Comparison of ENCODE assay signal across 19 cellular contexts in the genomic region with DNA sequence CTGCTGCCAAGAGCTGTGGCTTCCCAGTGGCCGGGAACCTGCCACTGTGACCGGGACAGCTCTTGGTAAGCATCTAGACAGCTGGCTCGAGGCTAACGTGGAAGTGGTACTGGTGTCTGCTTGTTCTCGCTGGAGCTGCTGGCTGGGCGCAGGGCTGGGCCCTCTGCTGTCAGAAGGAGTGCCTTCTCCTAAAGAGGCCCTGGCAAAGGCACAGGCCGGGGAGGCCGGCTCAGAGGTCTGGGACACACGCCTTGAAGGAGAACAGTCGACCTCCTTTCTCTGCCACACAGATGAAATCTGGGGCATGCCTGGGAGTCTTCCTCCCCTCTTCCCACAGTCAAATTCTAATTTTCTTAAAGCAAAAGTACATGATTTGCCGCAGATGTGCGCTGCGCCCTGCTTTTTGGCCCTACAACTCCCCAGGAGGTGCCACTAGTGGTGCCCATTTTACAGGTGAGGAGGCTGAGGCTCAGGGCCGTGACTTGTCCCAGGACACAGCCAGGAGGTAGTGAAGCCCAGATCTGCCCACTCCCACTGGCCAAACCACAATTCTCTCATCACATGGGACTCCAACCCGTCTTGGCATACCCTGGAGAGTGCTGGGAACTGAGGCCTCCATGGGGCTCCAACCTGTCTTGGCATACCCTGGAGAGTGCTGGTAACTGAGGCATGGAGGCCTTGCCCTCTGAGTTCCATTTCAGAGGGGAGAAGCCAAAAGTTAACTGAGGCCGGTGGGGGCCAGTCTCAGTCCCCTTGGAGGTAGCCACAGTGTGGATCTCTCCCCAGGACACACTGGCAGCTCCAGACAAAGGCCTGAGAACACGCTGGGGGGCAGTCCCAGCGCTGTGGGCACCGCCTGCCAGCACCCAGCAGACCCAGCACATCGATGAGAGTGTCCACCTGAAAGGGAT. TPM values are rescaled to one million over a fixed set of nuclear protein-coding genes. Genes with fewer than 3 reads are reported as not detected.
DNase-seq lines count a peak whose midpoint lies in the region; ATAC-seq, FAIRE-seq and TF ChIP-seq lines count a peak whose summit lies in the region.
"Had no signal": no experiment of that assay in that cellular context is flagged by ENCODE, and none has a peak within 500 bp of the region (broad histone marks: within the 10 kb centered on the region; RNA-seq: fewer than 3 reads in every experiment).

No MANE protein-coding gene starts in this region.

- H3K36me3 Mint-ChIP-seq in nephron progenitor cell (ENCODE audit: low read depth), result peaks cover 12% of the 10 kb centered on the region
- no peaks in the 10 kb centered on the region for H3K36me3 Mint-ChIP-seq in stimulated activated effector memory CD8-positive, alpha-beta T cell treated with anti-CD3 and anti-CD28 coated beads, Interleukin-12 subunit alpha, Interleukin-12 subunit beta, amount 100 ng/mL, for 72 hours

- WGBS in H1 (ENCODE audit: extremely low coverage in 1 of 2, insufficient coverage in 1 of 2, insufficient read length in 1 of 2, insufficient replicate concordance in 2 of 2, low coverage in 1 of 2, low lambda C conversion rate in 2 of 2, missing lambda C conversion rate in 1 of 2), 2 experiments, result 87% methylated on average over 20 of the region's 20 CpGs; no CpG with 5 or more reads in 1 of the 2 experiments

- no peaks in the 10 kb centered on the region for H3K23me2 ChIP-seq in H1 (ENCODE audit: low read depth, low read length)

- TF ChIP-seq POLR2A in H1 (IDR thresholded peaks at IDR 0.05; ENCODE audit: control extremely low read depth in 1 of 2, low read depth in 2 of 2, low read length in 2 of 2), result no peak

- DNase-seq in H1 (ENCODE audit: low read depth in 1 of 2, low spot score in 2 of 2) (no peak), left ventricle myocardium superior (peak; percentile 37), nephron progenitor cell (peak; percentile 2), mesenteric fat pad (ENCODE audit: low spot score) (no peak), OCI-LY7 (ENCODE audit: low spot score) (no peak)
- DNase-seq in stimulated activated effector memory CD8-positive, alpha-beta T cell treated with anti-CD3 and anti-CD28 coated beads, Interleukin-12 subunit alpha, Interleukin-12 subunit beta, amount 100 ng/mL, for 72 hours (ENCODE audit: low spot score in 2 of 2), result no peak
- DNase-seq: ACHN; CD4-positive, alpha-beta T cell; DMS79 treated with DMSO at 0.1 percent for 48 hours; KG1; NCI-H1092; NCI-H1694; NCI-H2171; NCI-H774; SHP77 treated with DMSO at 0.1 percent for 48 hours had no signal

- TF ChIP-seq EP300 in H1 (IDR thresholded peaks at IDR 0.05; ENCODE audit: borderline replicate concordance in 1 of 2, low read depth in 2 of 2, low read length in 2 of 2), result no peak

- no peak overlapping the region for H3K4me3 ChIP-seq in H1 (ENCODE audit: extremely low read depth in 1 of 4, insufficient read depth in 2 of 4, low read depth in 3 of 4, low read length in 4 of 4)
- H3K4me3 ChIP-seq in OCI-LY7 (ENCODE audit: low read depth, low read length, poor library complexity, severe bottlenecking), result no peak overlapping the region
- H3K4me3 ChIP-seq: GM23248 had no signal

- H2AFZ ChIP-seq in H1 (ENCODE audit: low read length) (no peak overlapping the region), OCI-LY7 (ENCODE audit: low read length) (no peak overlapping the region)
- H2AFZ ChIP-seq: GM23248 had no signal

- no peak overlapping the region for H3K4me3 Mint-ChIP-seq in nephron progenitor cell
- H3K4me3 Mint-ChIP-seq in stimulated activated effector memory CD8-positive, alpha-beta T cell treated with anti-CD3 and anti-CD28 coated beads, Interleukin-12 subunit alpha, Interleukin-12 subunit beta, amount 100 ng/mL, for 72 hours, result no peak overlapping the region
- H3K4me3 Mint-ChIP-seq: CD4-positive, alpha-beta T cell had no signal

- H3K23ac ChIP-seq in H1 (ENCODE audit: insufficient read length), result no peak overlapping the region

- POLR2A ChIA-PET in H1 (lab: Charles Lee; ENCODE audit: partially characterized antibody), result interaction anchor here (1.0 kb wide), 1 partner anchor 13 kb away, joined by 7 read pairs; no protein-coding TSS in a partner anchor
- POLR2A ChIA-PET in OCI-LY7 (lab: Charles Lee), result no interaction called here

- H3K9me3 Mint-ChIP-seq in nephron progenitor cell, result peaks cover 28% of the 10 kb centered on the region
- H3K9me3 Mint-ChIP-seq in stimulated activated effector memory CD8-positive, alpha-beta T cell treated with anti-CD3 and anti-CD28 coated beads, Interleukin-12 subunit alpha, Interleukin-12 subunit beta, amount 100 ng/mL, for 72 hours, result no peaks in the 10 kb centered on the region
- H3K9me3 Mint-ChIP-seq: CD4-positive, alpha-beta T cell had no signal

- peaks cover 40% of the 10 kb centered on the region for H3K4me1 Mint-ChIP-seq in nephron progenitor cell
- peaks cover 7% of the 10 kb centered on the region for H3K4me1 Mint-ChIP-seq in stimulated activated effector memory CD8-positive, alpha-beta T cell treated with anti-CD3 and anti-CD28 coated beads, Interleukin-12 subunit alpha, Interleukin-12 subunit beta, amount 100 ng/mL, for 72 hours

- H3K4me1 ChIP-seq in H1 (replicated peaks in 1 of 4; ENCODE audit: control insufficient read depth in 3 of 4, insufficient read depth in 4 of 4, low read length in 3 of 4) (no peaks in the 10 kb centered on the region; a peak in 1 of 7 replicates), OCI-LY7 (ENCODE audit: insufficient read depth, low read length, poor library complexity, severe bottlenecking) (no peaks in the 10 kb centered on the region)

- H3K4ac ChIP-seq in H1 (replicated peaks; ENCODE audit: insufficient read length, low read depth, low read length), result no peak overlapping the region

- H4K91ac ChIP-seq in H1 (replicated peaks; ENCODE audit: insufficient read length, low read length), result no peak overlapping the region

- H3K27me3 ChIP-seq in H1 (replicated peaks in 1 of 4; ENCODE audit: control insufficient read depth in 3 of 4, extremely low read depth in 1 of 4, insufficient read depth in 3 of 4, low read length in 3 of 4), result no peaks in the 10 kb centered on the region

- H3K9me2 ChIP-seq in OCI-LY7 (ENCODE audit: insufficient read depth, low read length), result no peaks in the 10 kb centered on the region

- H3K36me3 ChIP-seq in H1 (ENCODE audit: control insufficient read depth in 2 of 4, insufficient read depth in 4 of 4, low read length in 3 of 4) (no peaks in the 10 kb centered on the region), OCI-LY7 (ENCODE audit: insufficient read depth, low read length) (no peaks in the 10 kb centered on the region)

- peak overlapping the region; percentile 12; the same call in 1 of the 2 replicates for H2BK5ac ChIP-seq in H1 (ENCODE audit: low read depth, low read length)

- H3K9ac ChIP-seq in H1 (replicated peaks in 1 of 4; ENCODE audit: extremely low read depth in 1 of 4, low read depth in 3 of 4, low read length in 3 of 4), result no peak overlapping the region
- H3K9ac ChIP-seq: GM23248 had no signal

- FAIRE-seq in H1 (lab: Jason Lieb, UNC), result no peak
- FAIRE-seq: G401.6, GM12892 had no signal

- H2AK5ac ChIP-seq in H1 (ENCODE audit: low read depth, low read length), result no peak overlapping the region

- H2BK120ac ChIP-seq in H1 (replicated peaks; ENCODE audit: low read depth, low read length), result no peak overlapping the region

- H4K20me1 ChIP-seq in H1 (replicated peaks in 1 of 2; ENCODE audit: control insufficient read depth in 1 of 2, insufficient read depth in 2 of 2, low read length in 2 of 2) (no peaks in the 10 kb centered on the region), OCI-LY7 (ENCODE audit: insufficient read depth, low read length) (no peaks in the 10 kb centered on the region)

- ATAC-seq in left ventricle myocardium superior (no peak), GM18517 (IDR thresholded peaks at IDR 0.05; ENCODE audit: unreplicated experiment) (no peak)
- peak; percentile 14 for ATAC-seq in stimulated activated effector memory CD8-positive, alpha-beta T cell treated with anti-CD3 and anti-CD28 coated beads, Interleukin-12 subunit alpha, Interleukin-12 subunit beta, amount 100 ng/mL, for 72 hours

- peak overlapping the region; percentile 83; the same call in 1 of the 2 replicates for H4K8ac ChIP-seq in H1 (ENCODE audit: extremely low read depth, insufficient read depth, low read length)

- 0 out of 2 replicates have a peak overlapping the region, but pooled peaks have one; percentile 0 for H2BK15ac ChIP-seq in H1 (ENCODE audit: low read length)

- CTCF ChIA-PET in H1 (lab: Charles Lee; ENCODE audit: partially characterized antibody) (interaction anchor here (1.3 to 1.5 kb wide), 2 partner anchors 9 to 10 kb away, joined by 4 read pairs; no protein-coding TSS in a partner anchor), OCI-LY7 (lab: Charles Lee; ENCODE audit: unreplicated experiment) (no interaction called here)

- no peak overlapping the region for H3K27ac ChIP-seq in H1 (ENCODE audit: low read depth, low read length)
- no peak overlapping the region for H3K27ac ChIP-seq in OCI-LY7 (ENCODE audit: low read depth, low read length, poor library complexity, severe bottlenecking)
- H3K27ac ChIP-seq: GM23248 had no signal

- peak overlapping the region; percentile 72; the same call in 1 of the 2 replicates for H2BK20ac ChIP-seq in H1 (ENCODE audit: low read length)

- H3K4me2 ChIP-seq in H1 (ENCODE audit: insufficient read depth in 1 of 2, low read depth in 2 of 2, low read length in 2 of 2), result no peak overlapping the region
- no peak overlapping the region for H3K4me2 ChIP-seq in OCI-LY7 (ENCODE audit: low read length)

- no peaks in the 10 kb centered on the region for H3K79me1 ChIP-seq in H1 (ENCODE audit: low read depth, low read length)

- 0 out of 4 replicates have a peak, but pooled peaks cover 0 to 2% of the 10 kb centered on the region in 2 experiments for H3K9me3 ChIP-seq in H1 (ENCODE audit: insufficient read depth in 2 of 2, low read depth in 1 of 2, low read length in 1 of 2)
- no peaks in the 10 kb centered on the region for H3K9me3 ChIP-seq in OCI-LY7 (ENCODE audit: low read length)

- no peaks in the 10 kb centered on the region for H3K79me2 ChIP-seq in H1 (ENCODE audit: control insufficient read depth in 1 of 2, insufficient read depth in 2 of 2, low read length in 2 of 2)
- no peaks in the 10 kb centered on the region for H3K79me2 ChIP-seq in OCI-LY7 (ENCODE audit: insufficient read depth, low read depth, low read length)

- H4K5ac ChIP-seq in H1 (ENCODE audit: insufficient read length, low read depth, low read length), result no peak overlapping the region

- no peak overlapping the region for H3K56ac ChIP-seq in H1 (replicated peaks; ENCODE audit: insufficient read length, low read depth, low read length)

- TF ChIP-seq RAD21 in H1 (IDR thresholded peaks at IDR 0.05 in 1 of 2, conservative IDR thresholded peaks at IDR 0.05 in 1 of 2; ENCODE audit: low read depth in 2 of 2, low read length in 2 of 2), result no peak

- no peak overlapping the region for H2BK12ac ChIP-seq in H1 (ENCODE audit: low read depth, low read length)

- BruUV-seq in OCI-LY7 (replicated peaks; lab: Mats Ljungman, UMichigan), result no TSS peak

- no peak overlapping the region for H3K27ac Mint-ChIP-seq in nephron progenitor cell
- no peak overlapping the region for H3K27ac Mint-ChIP-seq in stimulated activated effector memory CD8-positive, alpha-beta T cell treated with anti-CD3 and anti-CD28 coated beads, Interleukin-12 subunit alpha, Interleukin-12 subunit beta, amount 100 ng/mL, for 72 hours
- H3K27ac Mint-ChIP-seq: CD4-positive, alpha-beta T cell had no signal

- no peak for TF ChIP-seq CTCF in H1 (IDR thresholded peaks at IDR 0.05; ENCODE audit: control extremely low read depth in 1 of 3, insufficient read depth in 1 of 3, low read depth in 1 of 3, low read length in 3 of 3)
- TF ChIP-seq CTCF in nephron progenitor cell (IDR thresholded peaks at IDR 0.05), result no peak
- TF ChIP-seq CTCF in OCI-LY7 (conservative IDR thresholded peaks at IDR 0.05; ENCODE audit: low read length), result no peak

- H3K27me3 Mint-ChIP-seq in nephron progenitor cell (ENCODE audit: low read depth, poor library complexity), result peaks cover 14% of the 10 kb centered on the region
- H3K27me3 Mint-ChIP-seq: CD4-positive, alpha-beta T cell had no signal

- intact Hi-C loops in left ventricle myocardium superior (cut with micrococcal nuclease), result no loop called here
- intact Hi-C loops in OCI-LY7 (cut with micrococcal nuclease; ENCODE audit: unreplicated experiment), result no loop called here

- no peak overlapping the region for H3K18ac ChIP-seq in H1 (ENCODE audit: extremely low read depth, low read length)

- H3K14ac ChIP-seq in H1 (ENCODE audit: insufficient read length), result no peak overlapping the region

RNA-seq across cellular contexts. Expression of a gene that starts 12.0 kb away (rescaled TPM):
- 28.1 and 29.4 TPM in 2 replicates for total RNA-seq in H1 (2021; fragmentation: NEBNext Ultra II Directional; extraction: Animal tissue kit (Norgen Biotek cat#: 25700))
- polyA plus RNA-seq in H1 (2011; rRNA removed), result 9.8 and 21.0 TPM in 2 replicates
- polyA plus RNA-seq in H1 (2011; cell fraction: cytosol; rRNA removed), result 14.3 TPM
- 27.1 TPM for polyA plus RNA-seq in H1 (2011; cell fraction: nucleus; rRNA removed)
- 14.2 to 23.4 TPM (median 21.5 TPM) in 4 replicates for polyA plus RNA-seq in H1 (2012, experiment 1 of 2)
- 17.1 TPM for polyA plus RNA-seq in H1 (2012, experiment 2 of 2)
- 14.4 TPM for polyA plus RNA-seq in H1 (2013, experiment 1 of 2)
- polyA plus RNA-seq in H1 (2013, experiment 2 of 2), result 14.7 TPM
- 9.7 and 12.2 TPM in 2 replicates for polyA minus RNA-seq in H1 (2011; rRNA and poly(A)+ RNA removed)
- 14.5 TPM for polyA minus RNA-seq in H1 (2011; cell fraction: cytosol; rRNA and poly(A)+ RNA removed)
- 13.4 TPM for polyA minus RNA-seq in H1 (2011; cell fraction: nucleus; rRNA and poly(A)+ RNA removed)
- total RNA-seq in left ventricle myocardium superior, result 90.8 TPM
- 129 TPM for total RNA-seq in mesenteric fat pad
- total RNA-seq in OCI-LY7 (2014; rRNA removed; shearing (Covaris generic)), result 0.05 and 0.25 TPM in 2 replicates
- total RNA-seq in OCI-LY7 (2022), result 0.40 and 0.44 TPM in 2 replicates

Comparison
In these comparisons a context has a peak if more than half of its experiments do, and no peak if none do; other contexts are left out.
1. DNase-seq: peak in left ventricle myocardium superior (single experiment) and nephron progenitor cell (single experiment); none in H1 (0 of 2), stimulated activated effector memory CD8-positive, alpha-beta T cell treated with anti-CD3 and anti-CD28 coated beads, Interleukin-12 subunit alpha, Interleukin-12 subunit beta, amount 100 ng/mL, for 72 hours (0 of 2), mesenteric fat pad (single experiment) and OCI-LY7 (single experiment).
2. RNA of a gene that starts 12.0 kb away (total RNA-seq): 129 TPM in mesenteric fat pad (single experiment), 90.8 TPM in left ventricle myocardium superior (single experiment) and 28.1 to 29.4 TPM in H1; 0.05 to 0.44 TPM in OCI-LY7; every median in the first group is over 10 times any median in the second.